33 cellular contexts compared by ENCODE assay signal in genomic region chr1:182093781-182094180, GRCh38. TPM values are rescaled to one million over a fixed set of nuclear protein-coding genes. Genes with fewer than 3 reads are reported as not detected.
"Had no signal": no experiment of that assay in that cellular context is flagged by ENCODE, and none has a peak within 500 bp of the region (broad histone marks: within the 10 kb centered on the region; RNA-seq: fewer than 3 reads in every experiment).

No MANE protein-coding gene starts in this region.

- H3K36me3 ChIP-seq: left lung, lower lobe of right lung, neural progenitor cell, neutrophil, ovary, right atrium auricular region, right lobe of liver, stomach, thyroid gland, transverse colon, upper lobe of left lung, vagina had no signal

- H3K9me3 ChIP-seq: left lung, lower lobe of right lung, neutrophil, ovary, right atrium auricular region, right lobe of liver, stomach, testis, thyroid gland, transverse colon, upper lobe of left lung, vagina had no signal

- H3K9me3 Mint-ChIP-seq: naive B cell; natural killer cell; neural progenitor cell; stimulated activated naive B cell treated with anti-CD40 and anti-IgM and Interleukin-4, amounts not matched to agents 10 μg/mL and 1 μg/mL and 100 μg/mL, for 72 hours had no signal

- FAIRE-seq: kidney had no signal

- H3K4me3 Mint-ChIP-seq: mesothelial cell of epicardium; naive B cell; natural killer cell; nephron progenitor cell; neural progenitor cell; stimulated activated naive B cell treated with anti-CD40 and anti-IgM and Interleukin-4, amounts not matched to agents 10 μg/mL and 1 μg/mL and 100 μg/mL, for 72 hours had no signal

- ATAC-seq: left colon; left lung; lower lobe of right lung; natural killer cell; right lobe of liver; stimulated activated naive B cell treated with anti-CD40 and anti-IgM and Interleukin-4, amounts not matched to agents 10 μg/mL and 1 μg/mL and 100 μg/mL, for 72 hours; stimulated activated naive CD8-positive, alpha-beta T cell treated with anti-CD3 and anti-CD28 coated beads, Interleukin-15, Interleukin-2, amounts not matched to agents 100 U/mL and 50 U/mL, for 24 hours had no signal

- H3K4me3 ChIP-seq: left lung, lower lobe of right lung, neural progenitor cell, ovary, right atrium auricular region, right lobe of liver, smooth muscle cell, stomach, testis, thyroid gland, transverse colon, upper lobe of left lung, vagina had no signal

- DNase-seq: hippocampal formation; kidney; left colon; left lung; lower lobe of right lung; mesendoderm; naive B cell; natural killer cell; nephron progenitor cell; occipital lobe; ovary; right lobe of liver; stimulated activated CD4-positive, alpha-beta T cell treated with anti-CD3 and anti-CD28 coated beads, Interleukin-1b, Interleukin-23, amount 100 ng/mL, for 48 hours; stimulated activated CD4-positive, alpha-beta T cell treated with anti-CD3 and anti-CD28 coated beads, Interleukin-2, amount 100 ng/mL, for 48 hours; stimulated activated CD4-positive, alpha-beta T cell treated with anti-CD3 and anti-CD28 coated beads, Interleukin-4, amount 100 ng/mL, for 4 hours; stimulated activated CD8-positive, alpha-beta memory T cell treated with anti-CD3 and anti-CD28 coated beads, Interleukin-4, amount 100 ng/mL, for 48 hours; stimulated activated naive B cell treated with anti-CD40 and anti-IgM and Interleukin-4, amounts not matched to agents 10 μg/mL and 1 μg/mL and 100 μg/mL, for 72 hours; stimulated activated naive CD8-positive, alpha-beta T cell treated with anti-CD3 and anti-CD28 coated beads, Interleukin-15, Interleukin-2, amounts not matched to agents 100 U/mL and 50 U/mL, for 24 hours; stomach; testis; thyroid gland; transverse colon; upper lobe of left lung had no signal

- H3K4me1 Mint-ChIP-seq: naive B cell; natural killer cell; nephron progenitor cell; stimulated activated naive B cell treated with anti-CD40 and anti-IgM and Interleukin-4, amounts not matched to agents 10 μg/mL and 1 μg/mL and 100 μg/mL, for 72 hours had no signal

- H3K27ac Mint-ChIP-seq: mesothelial cell of epicardium; naive B cell; natural killer cell; nephron progenitor cell; neural progenitor cell; progenitor cell of endocrine pancreas; stimulated activated naive B cell treated with anti-CD40 and anti-IgM and Interleukin-4, amounts not matched to agents 10 μg/mL and 1 μg/mL and 100 μg/mL, for 72 hours had no signal

- H3K27me3 ChIP-seq: left lung, neural progenitor cell, ovary, right atrium auricular region, right lobe of liver, stomach, testis, thyroid gland, transverse colon, upper lobe of left lung, vagina had no signal

- H3K27me3 Mint-ChIP-seq: progenitor cell of endocrine pancreas had no signal

- H3K4me1 ChIP-seq: left lung, lower lobe of right lung, neural progenitor cell, right atrium auricular region, right lobe of liver, testis, transverse colon, upper lobe of left lung had no signal

- H3K36me3 Mint-ChIP-seq: mesothelial cell of epicardium; naive B cell; natural killer cell; stimulated activated naive B cell treated with anti-CD40 and anti-IgM and Interleukin-4, amounts not matched to agents 10 μg/mL and 1 μg/mL and 100 μg/mL, for 72 hours had no signal

RNA-seq across cellular contexts. Expression of gene ZNF648, which starts 32.3 kb away (rescaled TPM):
- total RNA-seq: kidney, left colon, lower lobe of right lung, mononuclear cell, natural killer cell, pulmonary artery endothelial cell, renal cortical epithelial cell, right atrium auricular region, smooth muscle cell, vagina had no signal
